In genomic region chr1:3479511-3480368, GRCh38 we compare ENCODE assay signal across 1 cellular context.
TF ChIP-seq lines count a peak whose summit lies in the region.

No MANE protein-coding gene starts in this region.

TF ChIP-seq in HepG2, 621 proteins besides CTCF, POLR2A, EP300 and RAD21 (continues in another document):
- TF ChIP-seq SNAI1 (CRISPR knock-in tag; IDR thresholded peaks at IDR 0.05; ENCODE audit: borderline replicate concordance) (no peak), AKNA (CRISPR knock-in tag; IDR thresholded peaks at IDR 0.05; ENCODE audit: borderline replicate concordance) (no peak), ZNF687 (CRISPR knock-in tag; IDR thresholded peaks at IDR 0.05) (peak; percentile 90; the same call in 1 of the 2 replicates), ASH2L (IDR thresholded peaks at IDR 0.05; ENCODE audit: insufficient read length, low read depth, low read length) (no peak), PLRG1 (conservative IDR thresholded peaks at IDR 0.05) (no peak), NRL (CRISPR knock-in tag; IDR thresholded peaks at IDR 0.05; ENCODE audit: borderline replicate concordance) (0 out of 2 replicates have a peak, but pooled peaks have one; percentile 40), RFX5 (IDR thresholded peaks at IDR 0.05; ENCODE audit: low read depth, low read length) (no peak), NR0B2 (CRISPR knock-in tag; IDR thresholded peaks at IDR 0.05) (no peak), ZNF484 (CRISPR knock-in tag; IDR thresholded peaks at IDR 0.05; ENCODE audit: borderline replicate concordance, low read depth) (no peak), ZNF556 (CRISPR knock-in tag; IDR thresholded peaks at IDR 0.05; ENCODE audit: borderline replicate concordance) (no peak), ZNF547 (CRISPR knock-in tag; IDR thresholded peaks at IDR 0.05) (no peak), ZNF263 (CRISPR knock-in tag; IDR thresholded peaks at IDR 0.05) (peak; percentile 96), DBP (CRISPR knock-in tag; IDR thresholded peaks at IDR 0.05; ENCODE audit: not compliant biosample characterization) (no peak), KAT7 (CRISPR knock-in tag; IDR thresholded peaks at IDR 0.05; ENCODE audit: borderline replicate concordance) (no peak), HMG20A (CRISPR knock-in tag; IDR thresholded peaks at IDR 0.05; ENCODE audit: borderline replicate concordance) (no peak), ZBTB38 (CRISPR knock-in tag; IDR thresholded peaks at IDR 0.05) (peak; percentile 34; the same call in 1 of the 2 replicates), NR2F1 (CRISPR knock-in tag; IDR thresholded peaks at IDR 0.05) (no peak), ARHGAP35 (CRISPR knock-in tag; IDR thresholded peaks at IDR 0.05; ENCODE audit: borderline replicate concordance) (no peak), ZNF75D (CRISPR knock-in tag; IDR thresholded peaks at IDR 0.05; ENCODE audit: borderline replicate concordance) (no peak), ZNF318 (CRISPR knock-in tag; IDR thresholded peaks at IDR 0.05) (no peak), PAXIP1 (CRISPR knock-in tag; conservative IDR thresholded peaks at IDR 0.05) (no peak), XBP1 (CRISPR knock-in tag; IDR thresholded peaks at IDR 0.05) (no peak), MXD1 (CRISPR knock-in tag; IDR thresholded peaks at IDR 0.05) (no peak), ZNF703 (CRISPR knock-in tag; IDR thresholded peaks at IDR 0.05; ENCODE audit: borderline replicate concordance) (no peak), ZNF639 (CRISPR knock-in tag; conservative IDR thresholded peaks at IDR 0.05) (no peak), ZBTB34 (CRISPR knock-in tag; IDR thresholded peaks at IDR 0.05) (no peak), MTA1 (CRISPR knock-in tag; IDR thresholded peaks at IDR 0.05; ENCODE audit: borderline replicate concordance) (0 out of 2 replicates have a peak, but pooled peaks have one; percentile 28)
